16 cellular contexts compared by ENCODE assay signal in genomic region chr16:10936585-10936984, GRCh38. TPM values are rescaled to one million over a fixed set of nuclear protein-coding genes. Genes with fewer than 3 reads are reported as not detected.
DNase-seq lines count a peak whose midpoint lies in the region; ATAC-seq and TF ChIP-seq lines count a peak whose summit lies in the region.
"Had no signal": no experiment of that assay in that cellular context is flagged by ENCODE, and none has a peak within 500 bp of the region (broad histone marks: within the 10 kb centered on the region; RNA-seq: fewer than 3 reads in every experiment).

No MANE protein-coding gene starts in this region.

- H3K4me3 ChIP-seq in heart left ventricle (no peak overlapping the region), Peyer's patch (no peak overlapping the region), esophagus squamous epithelium (no peak overlapping the region), stomach (no peak overlapping the region)
- H3K4me3 ChIP-seq: hepatocyte had no signal

- H3K36me3 ChIP-seq in heart left ventricle = peaks cover 0 to 25% (median 6%) of the 10 kb centered on the region in 9 donors
- H3K36me3 ChIP-seq in Peyer's patch = peaks cover 0 to 19% (median 0%) of the 10 kb centered on the region in 3 donors
- H3K36me3 ChIP-seq in esophagus squamous epithelium = peaks cover 0 to 38% (median 0%) of the 10 kb centered on the region in 3 donors
- H3K36me3 ChIP-seq in stomach = peaks cover 6 to 23% (median 14%) of the 10 kb centered on the region in 4 donors

- H3K27me3 ChIP-seq in heart left ventricle = no peaks in the 10 kb centered on the region
- no peaks in the 10 kb centered on the region for H3K27me3 ChIP-seq in Peyer's patch
- no peaks in the 10 kb centered on the region for H3K27me3 ChIP-seq in esophagus squamous epithelium
- no peaks in the 10 kb centered on the region for H3K27me3 ChIP-seq in stomach
- H3K27me3 ChIP-seq: hepatocyte had no signal

- H3K9me3 ChIP-seq in heart left ventricle (no peaks in the 10 kb centered on the region), Peyer's patch (no peaks in the 10 kb centered on the region), esophagus squamous epithelium (no peaks in the 10 kb centered on the region), stomach (no peaks in the 10 kb centered on the region)

- TF ChIP-seq CTCF in heart left ventricle (IDR thresholded peaks at IDR 0.05) (no peak), Peyer's patch (IDR thresholded peaks at IDR 0.05) (no peak), esophagus squamous epithelium (IDR thresholded peaks at IDR 0.05) (no peak), stomach (IDR thresholded peaks at IDR 0.05) (no peak)

- WGBS in heart left ventricle, 4 donors = 50 to 73% (median 58%) methylated on average over 6 of the region's 6 CpGs
- 46 to 67% methylated on average over 6 of the region's 6 CpGs for WGBS in esophagus squamous epithelium, 2 donors
- WGBS in stomach, 5 donors = 47 to 56% (median 53%) methylated on average over 6 of the region's 6 CpGs

- TF ChIP-seq EP300 in stomach (IDR thresholded peaks at IDR 0.05) = no peak

- intact Hi-C loops in heart left ventricle (cut with DNase I) (no loop called here), left ventricle myocardium superior (cut with micrococcal nuclease) (no loop called here), esophagus squamous epithelium (cut with DNase I) (no loop called here), stomach (cut with DNase I; ENCODE audit: low total_unique reads) (no loop called here)

- no peak for ATAC-seq in heart left ventricle
- ATAC-seq in left ventricle myocardium superior = no peak
- ATAC-seq in GM21529 (IDR thresholded peaks at IDR 0.05; ENCODE audit: unreplicated experiment) = no peak

- H3K4me1 ChIP-seq in heart left ventricle (peaks cover 15 to 93% (median 81%) of the 10 kb centered on the region in 12 donors), Peyer's patch (peaks cover 3 to 79% (median 33%) of the 10 kb centered on the region in 4 donors), esophagus squamous epithelium (peaks cover 46 to 90% (median 52%) of the 10 kb centered on the region in 3 donors), stomach (peaks cover 65 to 92% (median 83%) of the 10 kb centered on the region in 4 donors)

- DNase-seq in heart left ventricle (no peak), left ventricle myocardium superior (no peak), Peyer's patch (no peak), esophagus squamous epithelium (lab: John Stamatoyannopoulos, UW) (no peak), stomach (no peak), retina (no peak), DMS53 treated with DMSO at 0.1 percent for 48 hours (lab: John Stamatoyannopoulos, UW; ENCODE audit: unreplicated experiment) (no peak)
- DNase-seq: dermis blood vessel endothelial cell, DMS53, H7, kidney glomerular epithelial cell, MV-4-11, NCI-H774 had no signal

- H3K27ac ChIP-seq in heart left ventricle (peak overlapping the region in 9 of 12 donors; percentile 57 to 96 (median 75)), Peyer's patch (peak overlapping the region; percentile 49 to 87 (median 74)), esophagus squamous epithelium (peak overlapping the region in 3 of 4 donors; percentile 24 to 72 (median 64)), stomach (peak overlapping the region in 3 of 5 donors; percentile 38 to 75 (median 67))
- H3K27ac ChIP-seq: hepatocyte had no signal

- no peak for TF ChIP-seq POLR2A in heart left ventricle (IDR thresholded peaks at IDR 0.05)
- no peak for TF ChIP-seq POLR2A in Peyer's patch (IDR thresholded peaks at IDR 0.05)
- TF ChIP-seq POLR2A in esophagus squamous epithelium (IDR thresholded peaks at IDR 0.05) = no peak
- no peak for TF ChIP-seq POLR2A in stomach (IDR thresholded peaks at IDR 0.05)

RNA-seq across cellular contexts. Expression of gene DEXI, which starts 5.7 kb away (rescaled TPM):
- total RNA-seq in heart left ventricle (100 to 1,000 TPM in 3 of 9 donors, 10 to 100 TPM in 6; 57.2 to 141 (median 82.4) TPM), left ventricle myocardium superior (124 TPM), Peyer's patch (10 to 100 TPM; 39.8 to 69.3 (median 60.9) TPM), esophagus squamous epithelium (10 to 100 TPM; 22.6 to 60.1 (median 28.4) TPM), stomach (10 to 100 TPM; 16.5 to 97.9 (median 20.4) TPM)
- polyA plus RNA-seq in heart left ventricle (100 to 1,000 TPM in 1 of 2 donors, 10 to 100 TPM in 1; 99.9 to 119 TPM), stomach (10 to 100 TPM; 23.7 to 42.8 (median 37.4) TPM)

RNA-seq across cellular contexts. Expression of gene CLEC16A, which starts 7.8 kb away (rescaled TPM):
- 10 to 100 TPM; 20.3 to 41.1 (median 23.7) TPM for total RNA-seq in heart left ventricle
- 10 to 100 TPM; 13.8 to 28.5 TPM for polyA plus RNA-seq in heart left ventricle
- total RNA-seq in left ventricle myocardium superior = 20.6 TPM
- total RNA-seq in Peyer's patch = 100 to 1,000 TPM in 1 of 4 donors, 10 to 100 TPM in 3; 37.8 to 139 (median 64.3) TPM
- 10 to 100 TPM; 20.3 to 25.7 (median 25.1) TPM for total RNA-seq in esophagus squamous epithelium
- total RNA-seq in stomach = 100 to 1,000 TPM in 2 of 5 donors, 10 to 100 TPM in 3; 20.2 to 176 (median 66.5) TPM
- polyA plus RNA-seq in stomach = 1 to 10 TPM; 5.8 to 8.6 (median 6.7) TPM

RNA-seq across cellular contexts. Expression of gene CIITA, which starts 59.6 kb away (rescaled TPM):
- total RNA-seq in heart left ventricle (10 to 100 TPM in 3 of 9 donors, 1 to 10 TPM in 6; 1.6 to 73.9 (median 8.2) TPM), left ventricle myocardium superior (12.2 TPM), Peyer's patch (100 to 1,000 TPM in 1 of 4 donors, 10 to 100 TPM in 3; 27.7 to 107 (median 60.9) TPM), esophagus squamous epithelium (10 to 100 TPM in 1 of 4 donors, 1 to 10 TPM in 3; 3.2 to 12.6 (median 5.7) TPM), stomach (10 to 100 TPM in 3 of 5 donors, 1 to 10 TPM in 1, under 1 TPM in 1; under 0.01 to 67.1 (median 21.2) TPM)
- polyA plus RNA-seq in heart left ventricle (10 to 100 TPM in 1 of 2 donors, 1 to 10 TPM in 1; 2.6 to 10.8 TPM), stomach (10 to 100 TPM in 1 of 3 donors, 1 to 10 TPM in 2; 3.2 to 18.4 (median 4.3) TPM)
- total RNA-seq: astrocyte, H7, hepatocyte had no signal
